ENCODE assay signal across 2 cellular contexts in the genomic region with DNA sequence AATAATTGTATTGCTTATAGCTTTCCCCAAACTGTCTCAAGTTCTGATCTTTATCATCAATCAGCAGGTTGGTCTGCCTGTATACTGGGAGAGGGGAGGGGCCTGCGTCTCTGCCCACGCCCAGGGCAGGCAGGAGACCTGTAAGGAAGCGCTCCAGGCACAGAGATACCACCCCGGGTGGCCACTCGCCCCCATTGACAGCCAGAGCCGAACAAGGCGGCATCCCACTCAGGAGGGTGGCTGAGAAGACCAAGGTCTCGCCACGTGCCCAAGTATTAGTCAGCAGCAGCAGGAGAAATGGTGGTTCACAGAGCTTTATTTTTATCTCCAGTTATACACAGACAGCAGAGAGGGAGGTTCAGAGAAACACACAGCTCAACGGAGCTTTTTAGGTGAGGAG.
TF ChIP-seq lines count a peak whose summit lies in the region.

No MANE protein-coding gene starts in this region.

TF ChIP-seq in HepG2, 621 proteins besides CTCF, POLR2A, EP300 and RAD21:
- no peak for TF ChIP-seq FIP1L1 (IDR thresholded peaks at IDR 0.05; ENCODE audit: borderline replicate concordance, insufficient read depth, low read depth, low read length)
- TF ChIP-seq ZNF598 (CRISPR knock-in tag; IDR thresholded peaks at IDR 0.05; ENCODE audit: borderline replicate concordance), result no peak
- no peak for TF ChIP-seq SMAD9 (CRISPR knock-in tag; IDR thresholded peaks at IDR 0.05)
- TF ChIP-seq SNRNP70 (IDR thresholded peaks at IDR 0.05; ENCODE audit: low read depth, low read length), result no peak

TF ChIP-seq in GM12891, 5 proteins besides CTCF, POLR2A, EP300 and RAD21:
- TF ChIP-seq TAF1 (IDR thresholded peaks at IDR 0.05; ENCODE audit: low read depth, low read length) (no peak), POU2F2 (IDR thresholded peaks at IDR 0.05; ENCODE audit: low read depth, low read length) (no peak), PAX5 (IDR thresholded peaks at IDR 0.05; ENCODE audit: insufficient read depth, low read length, severe bottlenecking) (no peak), SPI1 (IDR thresholded peaks at IDR 0.05; ENCODE audit: low read depth, low read length) (no peak), POLR2AphosphoS5 (IDR thresholded peaks at IDR 0.05; ENCODE audit: low read depth, low read length) (no peak)
